Comparison of ENCODE assay signal across 16 cellular contexts in the genomic region with DNA sequence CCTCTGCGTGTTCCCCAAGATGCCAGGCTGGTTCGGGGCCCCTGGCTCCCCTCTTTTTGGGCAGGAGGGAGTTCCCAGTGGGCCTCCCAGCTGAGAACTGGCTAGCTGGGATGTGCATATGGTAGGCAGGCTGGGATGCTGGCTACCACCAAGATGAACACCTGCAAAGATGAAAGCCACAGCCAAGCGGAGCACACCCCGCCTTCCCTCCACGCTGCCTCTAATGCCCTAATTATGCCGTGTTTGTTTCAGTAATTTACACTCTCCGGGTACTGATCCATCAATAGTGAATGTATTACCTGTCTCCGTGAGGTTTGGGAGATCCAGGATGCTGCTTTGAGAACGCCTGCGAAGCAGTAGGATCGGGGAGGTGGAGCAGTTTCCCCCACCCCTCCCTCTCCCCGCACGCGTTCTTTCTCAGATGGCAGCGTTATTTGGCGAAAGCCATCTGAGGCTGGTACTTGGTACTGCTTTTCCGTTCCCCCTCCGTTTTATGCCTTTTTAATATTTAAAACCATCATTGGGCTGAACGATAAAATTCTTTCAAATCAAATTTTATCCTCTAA. TPM values are rescaled to one million over a fixed set of nuclear protein-coding genes. Genes with fewer than 3 reads are reported as not detected.
DNase-seq lines count a peak whose midpoint lies in the region; TF ChIP-seq lines count a peak whose summit lies in the region.
"Had no signal": no experiment of that assay in that cellular context is flagged by ENCODE, and none has a peak within 500 bp of the region (broad histone marks: within the 10 kb centered on the region; RNA-seq: fewer than 3 reads in every experiment).

No MANE protein-coding gene starts in this region.

- no peaks in the 10 kb centered on the region for H3F3A ChIP-seq in smooth muscle cell (ENCODE audit: low read depth)

- H3K36me3 ChIP-seq in hepatocyte (replicated peaks; ENCODE audit: insufficient read depth, low read depth): no peaks in the 10 kb centered on the region
- no peaks in the 10 kb centered on the region for H3K36me3 ChIP-seq in smooth muscle cell (ENCODE audit: low read depth)
- H3K36me3 ChIP-seq: adrenal gland had no signal

- H3K27ac ChIP-seq in hepatocyte (peak overlapping the region; percentile 86), smooth muscle cell (ENCODE audit: low read depth) (peak overlapping the region; percentile 81)
- H3K27ac ChIP-seq: A549, adrenal gland, epithelial cell of prostate had no signal

- H3K9ac ChIP-seq in smooth muscle cell (ENCODE audit: low read depth): peak overlapping the region; percentile 49

- H3K4me2 ChIP-seq in hepatocyte: peak overlapping the region; percentile 46
- peak overlapping the region; percentile 54 for H3K4me2 ChIP-seq in smooth muscle cell
- H3K4me2 ChIP-seq: A549 had no signal

- H3K4me3 ChIP-seq in hepatocyte (no peak overlapping the region), smooth muscle cell (no peak overlapping the region), lower leg skin (ENCODE audit: low read depth, poor library complexity, severe bottlenecking) (no peak overlapping the region)
- H3K4me3 ChIP-seq: A549, adrenal gland had no signal

- intact Hi-C loops in lower leg skin (cut with DNase I; ENCODE audit: low total_unique reads): no loop called here

- H2AFZ ChIP-seq in hepatocyte: no peak overlapping the region
- H2AFZ ChIP-seq in smooth muscle cell (ENCODE audit: low read depth): no peak overlapping the region

- no peaks in the 10 kb centered on the region for H3K27me3 ChIP-seq in hepatocyte
- no peaks in the 10 kb centered on the region for H3K27me3 ChIP-seq in smooth muscle cell (ENCODE audit: low read depth)
- H3K27me3 ChIP-seq: adrenal gland had no signal

- H4K20me1 ChIP-seq in hepatocyte (ENCODE audit: insufficient read depth, poor library complexity, severe bottlenecking) (peaks cover 82% of the 10 kb centered on the region), smooth muscle cell (ENCODE audit: low read depth) (peaks cover 93% of the 10 kb centered on the region)

- no peak for TF ChIP-seq POLR2A in lower leg skin (IDR thresholded peaks at IDR 0.05)

- H3K9me3 ChIP-seq in hepatocyte (ENCODE audit: low read depth) (no peaks in the 10 kb centered on the region), smooth muscle cell (replicated peaks; ENCODE audit: low read depth) (no peaks in the 10 kb centered on the region)
- H3K9me3 ChIP-seq: A549, adrenal gland had no signal

- DNase-seq in NCI-H2171 treated with DMSO at 0.1 percent for 48 hours (lab: John Stamatoyannopoulos, UW) (peak; percentile 19), NCI-H2171 (lab: John Stamatoyannopoulos, UW) (no peak), NCI-H69 (lab: John Stamatoyannopoulos, UW) (peak; percentile 90), hepatocyte (ENCODE audit: low spot score) (no peak), smooth muscle cell (lab: John Stamatoyannopoulos, UW; ENCODE audit: unreplicated experiment) (no peak), NCI-H524 treated with DMSO at 0.1 percent for 48 hours (lab: John Stamatoyannopoulos, UW) (no peak), lower leg skin (ENCODE audit: low spot score in 2 of 2) (no peak), Ammon's horn (ENCODE audit: low spot score) (no peak)
- DNase-seq: activated CD4-positive, alpha-beta T cell treated with anti-CD3 and anti-CD28 coated beads for 48 hours; adrenal gland; cerebellar nuclear complex; NCI-H1105; NK-92 treated with Interleukin-12 subunit alpha and Interleukin-12 subunit beta, amount 100 ng/mL, for 24 hours; posterior cingulate gyrus had no signal

- TF ChIP-seq CTCF in hepatocyte (IDR thresholded peaks at IDR 0.05; ENCODE audit: poor library complexity): no peak
- TF ChIP-seq CTCF in smooth muscle cell (IDR thresholded peaks at IDR 0.05; ENCODE audit: borderline replicate concordance, insufficient read depth, poor library complexity, severe bottlenecking): no peak
- TF ChIP-seq CTCF in lower leg skin (IDR thresholded peaks at IDR 0.05): no peak

- peaks cover 58% of the 10 kb centered on the region for H3K4me1 ChIP-seq in hepatocyte (ENCODE audit: insufficient read depth)
- peaks cover 60% of the 10 kb centered on the region for H3K4me1 ChIP-seq in smooth muscle cell (ENCODE audit: low read depth)
- H3K4me1 ChIP-seq: A549 had no signal

- 85% methylated on average over 19 of the region's 19 CpGs for WGBS in hepatocyte (ENCODE audit: low lambda C conversion rate, missing lambda C conversion rate)
- WGBS in smooth muscle cell (ENCODE audit: low lambda C conversion rate): 78% methylated on average over 19 of the region's 19 CpGs
- WGBS in lower leg skin, 2 donors: 91 to 93% methylated on average over 19 of the region's 19 CpGs

- no peaks in the 10 kb centered on the region for H3K9me2 ChIP-seq in hepatocyte (replicated peaks; ENCODE audit: insufficient read depth)

- peaks cover 99% of the 10 kb centered on the region for H3K79me2 ChIP-seq in hepatocyte
- peaks cover 66% of the 10 kb centered on the region for H3K79me2 ChIP-seq in smooth muscle cell (ENCODE audit: low read depth)

RNA-seq across cellular contexts. Expression of a gene that starts 28.8 kb away (rescaled TPM):
- total RNA-seq in hepatocyte (32.8 and 43.5 TPM in 2 replicates), smooth muscle cell (21.4 and 27.7 TPM in 2 replicates), lower leg skin (100 to 1,000 TPM in 1 of 4 donors, 10 to 100 TPM in 3; 62.9 to 113 (median 69.9) TPM)
- polyA plus RNA-seq in hepatocyte (27.9 and 33.1 TPM in 2 replicates), smooth muscle cell (13.6 and 17.1 TPM in 2 replicates)

Comparison
In these comparisons a context has a peak if more than half of its experiments do, and no peak if none do; other contexts are left out.
1. DNase-seq: peak in NCI-H2171 treated with DMSO at 0.1 percent for 48 hours (single experiment) and NCI-H69 (single experiment); none in NCI-H2171 (single experiment), hepatocyte (single experiment), smooth muscle cell (single experiment), NCI-H524 treated with DMSO at 0.1 percent for 48 hours (single experiment), lower leg skin (0 of 2) and Ammon's horn (single experiment).